16 cellular contexts compared by ENCODE assay signal in the genomic region with DNA sequence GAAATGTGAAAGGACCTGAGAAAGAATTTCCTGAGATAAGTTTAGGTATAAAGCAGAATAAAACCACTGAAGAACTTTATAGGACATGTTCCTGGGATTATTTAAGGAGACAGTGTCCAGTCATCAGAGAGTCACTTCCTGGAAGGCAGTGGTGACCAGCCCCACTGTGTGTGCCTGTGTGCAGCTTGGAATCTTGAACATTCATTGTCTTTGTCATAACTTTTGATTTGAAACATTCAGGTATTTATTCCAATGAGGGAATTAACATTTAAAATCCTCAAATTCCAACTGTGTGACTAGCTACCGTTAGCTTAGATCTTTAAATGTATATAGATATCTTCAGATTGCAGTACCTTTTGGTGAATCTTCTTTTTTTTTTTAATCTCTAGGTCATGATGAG.
DNase-seq lines count a peak whose midpoint lies in the region; ATAC-seq and TF ChIP-seq lines count a peak whose summit lies in the region.
"Had no signal": no experiment of that assay in that cellular context is flagged by ENCODE, and none has a peak within 500 bp of the region (broad histone marks: within the 10 kb centered on the region; RNA-seq: fewer than 3 reads in every experiment).

No MANE protein-coding gene starts in this region.

- H3K9me2 ChIP-seq in PC-3 (replicated peaks; ENCODE audit: low read length), result no peaks in the 10 kb centered on the region

- H3K36me3 Mint-ChIP-seq in chondrocyte (ENCODE audit: low read depth) (peaks cover 24% of the 10 kb centered on the region), osteocyte (ENCODE audit: unreplicated experiment) (peaks cover 36% of the 10 kb centered on the region)

- H3K9ac ChIP-seq in PC-3 (ENCODE audit: low read length), result peak overlapping the region; percentile 63

- H3K4me3 ChIP-seq in PC-3 (ENCODE audit: low read length), result no peak overlapping the region; the same call in 1 of the 2 replicates
- H3K4me3 ChIP-seq: skin epidermis, thyroid gland had no signal

- H3K4me1 Mint-ChIP-seq in chondrocyte (ENCODE audit: low read depth) (peaks cover 33% of the 10 kb centered on the region), osteocyte (ENCODE audit: unreplicated experiment) (peaks cover 31% of the 10 kb centered on the region)

- CTCF ChIA-PET in PC-3 (lab: Charles Lee) (interaction anchor here (0.6 kb wide), 2 partner anchors 27 to 606 kb away, joined by 3 read pairs; no protein-coding TSS in a partner anchor), GM10248 (lab: Yijun Ruan, JAX) (interaction anchor here (2.2 kb wide), 1 partner anchor 13 kb away, joined by 6 read pairs; no protein-coding TSS in a partner anchor)

- peaks cover 13% of the 10 kb centered on the region for H3K79me2 ChIP-seq in PC-3 (ENCODE audit: low read length)

- BruUV-seq in PC-3 (replicated peaks; lab: Mats Ljungman, UMichigan), result no TSS peak

- H2AFZ ChIP-seq in PC-3 (ENCODE audit: low read length), result no peak overlapping the region

- no peaks in the 10 kb centered on the region for H3K27me3 Mint-ChIP-seq in chondrocyte (ENCODE audit: low read depth)
- H3K27me3 Mint-ChIP-seq in osteocyte (ENCODE audit: unreplicated experiment), result no peaks in the 10 kb centered on the region
- H3K27me3 Mint-ChIP-seq: naive thymus-derived CD8-positive, alpha-beta T cell had no signal

- H3K9me3 ChIP-seq in PC-3 (ENCODE audit: low read length), result no peaks in the 10 kb centered on the region
- H3K9me3 ChIP-seq: thyroid gland had no signal

- H3K9me3 Mint-ChIP-seq in chondrocyte (ENCODE audit: low read depth), result no peaks in the 10 kb centered on the region
- no peaks in the 10 kb centered on the region for H3K9me3 Mint-ChIP-seq in osteocyte (ENCODE audit: unreplicated experiment)
- H3K9me3 Mint-ChIP-seq: naive thymus-derived CD8-positive, alpha-beta T cell had no signal

- TF ChIP-seq CTCF in PC-3 (conservative IDR thresholded peaks at IDR 0.05; ENCODE audit: low read depth, low read length) (no peak), chondrocyte (IDR thresholded peaks at IDR 0.05) (no peak), osteocyte (IDR thresholded peaks at IDR 0.05) (no peak), GM10248 (IDR thresholded peaks at IDR 0.05; ENCODE audit: control extremely low read depth, extremely low read depth, low read depth, missing control alignments) (no peak)

- ATAC-seq in PC-3 (peak; percentile 91), HG03565 (IDR thresholded peaks at IDR 0.05; ENCODE audit: unreplicated experiment) (no peak)
- ATAC-seq: naive thymus-derived CD8-positive, alpha-beta T cell had no signal

- H3K4me3 Mint-ChIP-seq in chondrocyte (ENCODE audit: unreplicated experiment), result no peak overlapping the region
- H3K4me3 Mint-ChIP-seq in osteocyte (ENCODE audit: unreplicated experiment), result no peak overlapping the region
- H3K4me3 Mint-ChIP-seq: naive thymus-derived CD8-positive, alpha-beta T cell had no signal

- DNase-seq in ELR (ENCODE audit: low read depth) (peak; percentile 96), PC-3 (peak; percentile 97), chondrocyte (ENCODE audit: low spot score) (no peak), osteocyte (ENCODE audit: extremely low spot score, unreplicated experiment) (no peak), NCI-H345 (lab: John Stamatoyannopoulos, UW) (no peak), GM19240 (ENCODE audit: insufficient read length, low spot score) (no peak), GM10248 (ENCODE audit: extremely low spot score) (no peak)
- DNase-seq: caudate nucleus; GOT3; islet precursor cell; naive thymus-derived CD8-positive, alpha-beta T cell; NCI-H1092; NCI-H526 treated with DMSO at 0.1 percent for 48 hours; thyroid gland had no signal

- intact Hi-C loops in PC-3 (cut with micrococcal nuclease), result loop anchor here (2.0 to 10.0 kb wide), 2 partner anchors 27 to 399 kb away; partner anchors contain the start of gene TANC2

- H3K27me3 ChIP-seq in PC-3 (ENCODE audit: low read length), result no peaks in the 10 kb centered on the region
- H3K27me3 ChIP-seq: thyroid gland had no signal

- H4K20me1 ChIP-seq in PC-3 (ENCODE audit: low read length), result no peaks in the 10 kb centered on the region

- peak overlapping the region; percentile 77 for H3K27ac Mint-ChIP-seq in chondrocyte (ENCODE audit: unreplicated experiment)
- H3K27ac Mint-ChIP-seq in osteocyte (ENCODE audit: unreplicated experiment), result peak overlapping the region; percentile 80

- peaks cover 27% of the 10 kb centered on the region for H3K36me3 ChIP-seq in PC-3 (ENCODE audit: low read depth, low read length)

- H3K4me2 ChIP-seq in PC-3 (ENCODE audit: low read length), result peak overlapping the region; percentile 73

- peaks cover 55% of the 10 kb centered on the region for H3K4me1 ChIP-seq in PC-3 (ENCODE audit: insufficient read depth, low read length)

- POLR2A ChIA-PET in PC-3 (lab: Charles Lee; ENCODE audit: unreplicated experiment) (no interaction called here), GM10248 (lab: Yijun Ruan, JAX) (no interaction called here)

- peak overlapping the region; percentile 92 for H3K27ac ChIP-seq in PC-3 (ENCODE audit: low read length)
- H3K27ac ChIP-seq: thyroid gland had no signal

- peaks cover 18% of the 10 kb centered on the region for H3F3A ChIP-seq in PC-3 (ENCODE audit: low read length, unreplicated experiment)

Comparison
In these comparisons a context has a peak if more than half of its experiments do, and no peak if none do; other contexts are left out.
1. DNase-seq: peak in ELR (single experiment) and PC-3 (single experiment); none in chondrocyte (single experiment), osteocyte (single experiment), NCI-H345 (single experiment), GM19240 (single experiment) and GM10248 (single experiment).